ENCODE assay signal across 13 cellular contexts in genomic region chr17:50763716-50764450, GRCh38. TPM values are rescaled to one million over a fixed set of nuclear protein-coding genes. Genes with fewer than 3 reads are reported as not detected.
DNase-seq lines count a peak whose midpoint lies in the region; ATAC-seq and TF ChIP-seq lines count a peak whose summit lies in the region.
"Had no signal": no experiment of that assay in that cellular context is flagged by ENCODE, and none has a peak within 500 bp of the region (broad histone marks: within the 10 kb centered on the region; RNA-seq: fewer than 3 reads in every experiment).

No MANE protein-coding gene starts in this region.

- peaks cover 21% of the 10 kb centered on the region for H3K4me1 Mint-ChIP-seq in HFFc6 (ENCODE audit: low read depth)

- H3K27ac ChIP-seq in BLaER1 (no peak overlapping the region), SK-N-MC (peak overlapping the region; percentile 83)
- H3K27ac ChIP-seq: tibial nerve had no signal

- DNase-seq in G401 (ENCODE audit: low spot score) (peak; percentile 82), SK-N-MC (ENCODE audit: low read depth, low spot score) (no peak), mesenteric fat pad (ENCODE audit: low spot score) (peak; percentile 22), NCI-H2081 treated with DMSO at 0.1 percent for 48 hours (lab: John Stamatoyannopoulos, UW) (no peak), left cardiac atrium (no peak), HFFc6 (no peak)
- DNase-seq: activated naive CD4-positive, alpha-beta T cell; NCI-H1694; Right ventricle myocardium superior had no signal

- intact Hi-C loops in left cardiac atrium (cut with DNase I) = no loop called here

- H3K4me2 ChIP-seq in BLaER1 = peak overlapping the region; percentile 66

- H4K20me1 ChIP-seq in BLaER1 = no peaks in the 10 kb centered on the region

- H3K27me3 ChIP-seq in BLaER1 = no peaks in the 10 kb centered on the region
- H3K27me3 ChIP-seq: tibial nerve had no signal

- in situ Hi-C loops in G401 (cut with HindIII; ENCODE audit: low sequenced_read_pairs) = no loop called here

- H3K27me3 Mint-ChIP-seq in HFFc6 (ENCODE audit: insufficient read depth) = no peaks in the 10 kb centered on the region; the same call in none of the 2 replicates

- no peak for TF ChIP-seq CTCF in HFFc6 (IDR thresholded peaks at IDR 0.05)

- H3K4me1 ChIP-seq in BLaER1 = peaks cover 36% of the 10 kb centered on the region

- H3K4me3 ChIP-seq in BLaER1 = no peak overlapping the region
- H3K4me3 ChIP-seq in SK-N-MC = no peak overlapping the region

- H3K9me3 ChIP-seq in BLaER1 (no peaks in the 10 kb centered on the region), SK-N-MC (ENCODE audit: low read depth, low read length) (no peaks in the 10 kb centered on the region)
- H3K9me3 ChIP-seq: tibial nerve had no signal

- no peak overlapping the region for H3K4me3 Mint-ChIP-seq in HFFc6

- H3K9ac ChIP-seq in BLaER1 (no peak overlapping the region), SK-N-MC (ENCODE audit: insufficient read length) (peak overlapping the region; percentile 43)

- ATAC-seq in HG02798 (IDR thresholded peaks at IDR 0.05; ENCODE audit: poor library complexity, unreplicated experiment) (no peak), left cardiac atrium (no peak)

- no peaks in the 10 kb centered on the region for H3K9me3 Mint-ChIP-seq in HFFc6

- H3K36me3 ChIP-seq in BLaER1 (no peaks in the 10 kb centered on the region), SK-N-MC (ENCODE audit: insufficient read depth, low read length) (no peaks in the 10 kb centered on the region)
- H3K36me3 ChIP-seq: tibial nerve had no signal

- H3K27ac Mint-ChIP-seq in HFFc6 = no peak overlapping the region

- no peaks in the 10 kb centered on the region for H3K36me3 Mint-ChIP-seq in HFFc6 (ENCODE audit: low read depth)

RNA-seq across cellular contexts. Expression of gene ANKRD40CL, which starts 3.4 kb away (rescaled TPM):
- total RNA-seq in G401 (2014; rRNA removed; shearing (Covaris generic)) = not detected in 2 replicates
- not detected for total RNA-seq in mesenteric fat pad
- not detected for total RNA-seq in left cardiac atrium
- total RNA-seq in HFFc6 (2021; fragmentation: NEBNext Ultra II Directional; extraction: Animal tissue kit (Norgen Biotek cat#: 25700)) = not detected
- total RNA-seq: renal cortical epithelial cell, Right ventricle myocardium superior, tibial nerve had no signal

RNA-seq across cellular contexts. Expression of gene LUC7L3, which starts 44.5 kb away (rescaled TPM):
- total RNA-seq in G401 (2014; rRNA removed; shearing (Covaris generic)) = 15.0 and 26.3 TPM in 2 replicates
- total RNA-seq in mesenteric fat pad (78.6 TPM), left cardiac atrium (10 to 100 TPM; 49.4 to 66.9 TPM)
- total RNA-seq in HFFc6 (2021; fragmentation: NEBNext Ultra II Directional; extraction: Animal tissue kit (Norgen Biotek cat#: 25700)) = 10 to 100 TPM; 54.0 to 76.3 (median 59.1) TPM

RNA-seq across cellular contexts. Expression of gene ANKRD40, which starts 56.2 kb away (rescaled TPM):
- total RNA-seq in G401 (2014; rRNA removed; shearing (Covaris generic)) = 32.1 and 49.0 TPM in 2 replicates
- total RNA-seq in mesenteric fat pad (92.0 TPM), left cardiac atrium (10 to 100 TPM; 43.8 to 45.4 TPM)
- total RNA-seq in HFFc6 (2021; fragmentation: NEBNext Ultra II Directional; extraction: Animal tissue kit (Norgen Biotek cat#: 25700)) = 10 to 100 TPM; 43.1 to 48.4 (median 46.6) TPM

Comparison
In these comparisons a context has a peak if more than half of its experiments do, and no peak if none do; other contexts are left out.
1. DNase-seq: peak in G401 (single experiment) and mesenteric fat pad (single experiment); none in SK-N-MC (single experiment), NCI-H2081 treated with DMSO at 0.1 percent for 48 hours (single experiment), left cardiac atrium (single experiment) and HFFc6 (single experiment).